ENCODE assay signal across 1 cellular context in the genomic region with DNA sequence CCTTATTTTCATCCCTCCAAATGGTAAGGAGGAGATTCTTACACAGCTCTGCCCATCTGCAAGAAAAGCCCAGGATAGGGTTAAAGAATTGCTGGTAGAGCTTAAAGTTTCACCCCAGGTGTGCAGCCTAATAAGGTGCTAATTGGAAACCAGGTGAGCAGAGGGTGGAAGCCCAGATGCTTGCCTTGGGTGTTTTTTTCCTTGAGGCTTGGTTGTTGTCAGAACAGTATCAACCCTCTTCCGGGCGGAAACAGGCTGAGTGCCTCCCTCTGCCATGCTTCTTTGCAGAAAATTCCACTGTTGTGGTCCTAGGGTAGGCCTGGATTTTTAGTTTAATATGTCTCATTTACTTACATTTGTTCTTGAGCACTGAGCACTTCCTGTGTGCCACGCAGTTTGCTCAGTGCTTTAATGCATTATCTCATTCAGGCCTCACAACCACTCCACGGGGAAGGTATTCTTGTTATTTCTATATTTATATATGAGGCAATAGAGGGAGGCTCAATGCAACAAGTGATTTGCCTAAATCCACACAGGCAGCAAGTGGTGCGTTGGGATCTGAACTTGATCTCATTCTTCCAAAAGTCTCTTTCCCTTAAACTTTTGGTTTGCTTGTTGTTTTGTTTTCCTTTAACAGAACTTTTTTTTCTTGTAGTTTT.
TF ChIP-seq lines count a peak whose summit lies in the region.

No MANE protein-coding gene starts in this region.

TF ChIP-seq in H1, 55 proteins besides CTCF, POLR2A, EP300 and RAD21:
- TF ChIP-seq HDAC6 (IDR thresholded peaks at IDR 0.05; ENCODE audit: low read depth, low read length) (no peak), GTF2F1 (IDR thresholded peaks at IDR 0.05; ENCODE audit: borderline replicate concordance, low read depth, low read length) (no peak), PHF8 (conservative IDR thresholded peaks at IDR 0.05; ENCODE audit: low read depth, low read length) (no peak), RFX5 (IDR thresholded peaks at IDR 0.05; ENCODE audit: borderline replicate concordance, low read depth, low read length) (no peak), TBP (IDR thresholded peaks at IDR 0.05; ENCODE audit: low read depth, low read length) (no peak), SAP30 (IDR thresholded peaks at IDR 0.05; ENCODE audit: insufficient read depth, insufficient replicate concordance, low read length) (no peak), HDAC2 (IDR thresholded peaks at IDR 0.05; ENCODE audit: borderline replicate concordance in 1 of 2, low read depth in 2 of 2, low read length in 2 of 2) (no peak), CBX5 (IDR thresholded peaks at IDR 0.05; ENCODE audit: low read depth, low read length) (no peak)
